18 cellular contexts compared by ENCODE assay signal in the genomic region with DNA sequence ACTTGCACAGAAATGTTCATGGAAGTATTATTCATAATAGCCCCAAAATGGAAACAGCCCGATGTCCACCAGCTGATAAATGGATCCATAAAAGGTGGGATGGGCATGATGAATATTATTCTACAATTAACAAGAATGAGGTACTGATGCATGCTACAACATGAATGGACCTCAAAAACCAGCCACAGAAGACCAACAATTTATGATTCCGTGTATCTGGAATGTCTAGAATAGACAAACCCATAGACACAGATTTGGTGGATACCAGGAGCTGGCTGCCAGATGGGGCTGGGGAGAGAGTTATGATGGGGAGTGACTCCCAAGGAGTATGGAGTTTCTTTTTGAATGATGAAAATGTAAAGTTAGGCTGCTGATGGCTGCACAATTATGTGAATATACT. TPM values are rescaled to one million over a fixed set of nuclear protein-coding genes. Genes with fewer than 3 reads are reported as not detected.
A peak's percentile ranks its signal among the peaks of the same experiment; 100 is the strongest.
DNase-seq lines count a peak whose midpoint lies in the region; ATAC-seq and TF ChIP-seq lines count a peak whose summit lies in the region.
"Had no signal": no experiment of that assay in that cellular context is flagged by ENCODE, and none has a peak within 500 bp of the region (broad histone marks: within the 10 kb centered on the region; RNA-seq: fewer than 3 reads in every experiment).

No MANE protein-coding gene starts in this region.

- H3K4me1 ChIP-seq in uterus (peaks cover 29 to 30% of the 10 kb centered on the region in 2 donors), right lobe of liver (peaks cover 0 to 65% (median 16%) of the 10 kb centered on the region in 4 donors)

- in situ Hi-C loops in astrocyte of the spinal cord (cut with HindIII; ENCODE audit: low sequenced_read_pairs) = no loop called here

- DNase-seq in Right ventricle myocardium superior (peak; percentile 15), left cardiac atrium (no peak), astrocyte of the spinal cord (ENCODE audit: low read depth, low spot score) (peak; percentile 32), kidney glomerular epithelial cell (lab: John Stamatoyannopoulos, UW) (peak; percentile 38), uterus (peak in 1 of 2 donors; percentile 10), C1 segment of cervical spinal cord (lab: John Stamatoyannopoulos, UW) (no peak), right lobe of liver (no peak)
- DNase-seq: KG1; NCI-H1417 treated with DMSO at 0.1 percent for 48 hours; NCI-H446 treated with DMSO at 0.1 percent for 48 hours; OCI-M1; stimulated activated naive CD8-positive, alpha-beta T cell treated with anti-CD3 and anti-CD28 coated beads, Interleukin-15, amount 100 ng/mL, for 72 hours; T-cell had no signal

- intact Hi-C loops in Right ventricle myocardium superior (cut with DNase I) (loop anchor here (10.0 kb wide), 1 partner anchor 340 kb away; a partner anchor contains a TSS), left cardiac atrium (cut with DNase I) (loop anchor here (5.0 to 10.0 kb wide), 2 partner anchors 100 to 203 kb away; a partner anchor contains a TSS), uterus (cut with DNase I; ENCODE audit: low total_unique reads) (loop anchor here (5.0 kb wide), 1 partner anchor 203 kb away; no protein-coding TSS in a partner anchor), right lobe of liver (cut with DNase I) (no loop called here)

- no peaks in the 10 kb centered on the region for H3K9me3 ChIP-seq in uterus
- no peaks in the 10 kb centered on the region for H3K9me3 ChIP-seq in right lobe of liver

- H3K27ac ChIP-seq in uterus (peak overlapping the region; percentile 95 to 99), right lobe of liver (peak overlapping the region in 1 of 3 donors; percentile 15)

- no peak for TF ChIP-seq POLR2A in uterus (IDR thresholded peaks at IDR 0.05)
- TF ChIP-seq POLR2A in right lobe of liver (IDR thresholded peaks at IDR 0.05) = no peak

- no peaks in the 10 kb centered on the region for H3K27me3 ChIP-seq in uterus
- H3K27me3 ChIP-seq in right lobe of liver = no peaks in the 10 kb centered on the region
- H3K27me3 ChIP-seq: dorsolateral prefrontal cortex had no signal

- H3K4me3 ChIP-seq in astrocyte of the spinal cord (ENCODE audit: low read depth, low read length) (no peak overlapping the region), uterus (no peak overlapping the region), right lobe of liver (no peak overlapping the region)
- H3K4me3 ChIP-seq: dorsolateral prefrontal cortex had no signal

- ATAC-seq in Right ventricle myocardium superior (ENCODE audit: poor library complexity) (no peak), left cardiac atrium (no peak), GM21576 (IDR thresholded peaks at IDR 0.05; ENCODE audit: unreplicated experiment) (no peak), right lobe of liver (no peak)
- ATAC-seq: activated CD4-positive, CD25-positive, alpha-beta regulatory T cell treated with anti-CD3 and anti-CD28 coated beads, Interleukin-2, amount 50 U/mL, for 24 hours; HCT116; naive thymus-derived CD8-positive, alpha-beta T cell; stimulated activated naive CD8-positive, alpha-beta T cell treated with anti-CD3 and anti-CD28 coated beads, Interleukin-15, amount 100 ng/mL, for 72 hours; T-cell had no signal

- WGBS in right lobe of liver (ENCODE audit: insufficient coverage, low coverage, low lambda C conversion rate, missing lambda C conversion rate) = 85% methylated on average over 2 of the region's 2 CpGs

- H3K36me3 ChIP-seq in uterus (no peaks in the 10 kb centered on the region), right lobe of liver (no peaks in the 10 kb centered on the region)

- no peak for TF ChIP-seq CTCF in astrocyte of the spinal cord (IDR thresholded peaks at IDR 0.05; ENCODE audit: low read depth, low read length)
- no peak for TF ChIP-seq CTCF in uterus (IDR thresholded peaks at IDR 0.05)
- TF ChIP-seq CTCF in right lobe of liver (IDR thresholded peaks at IDR 0.05) = no peak

RNA-seq across cellular contexts. Expression of a gene that starts 10.8 kb away (rescaled TPM):
- total RNA-seq in Right ventricle myocardium superior (8.3 TPM), left cardiac atrium (10 to 100 TPM; 15.1 to 20.7 TPM), uterus (10 to 100 TPM in 3 of 4 donors, 1 to 10 TPM in 1; 8.7 to 33.5 (median 25.6) TPM), right lobe of liver (10 to 100 TPM; 36.4 to 81.6 (median 43.7) TPM)

RNA-seq across cellular contexts. Expression of a gene that starts 27.5 kb away (rescaled TPM):
- total RNA-seq in Right ventricle myocardium superior (0.78 TPM), left cardiac atrium (1 to 10 TPM; 2.8 to 3.7 TPM), uterus (1 to 10 TPM in 1 of 4 donors, under 1 TPM in 1, not detected in 2; 0.35 to 3.1 TPM), right lobe of liver (1 to 10 TPM in 1 of 6 experiments, under 1 TPM in 5; 0.31 to 1.1 (median 0.87) TPM)

RNA-seq across cellular contexts. Expression of a gene that starts 36.7 kb away (rescaled TPM):
- 41.6 TPM for total RNA-seq in Right ventricle myocardium superior
- 10 to 100 TPM; 37.2 to 37.5 TPM for total RNA-seq in left cardiac atrium
- total RNA-seq in uterus = 10 to 100 TPM in 3 of 4 donors, 1 to 10 TPM in 1; 2.6 to 42.6 (median 16.1) TPM
- total RNA-seq in right lobe of liver = 10 to 100 TPM; 48.1 to 70.5 (median 60.9) TPM

RNA-seq across cellular contexts. Expression of a gene that starts 41.7 kb away (rescaled TPM):
- total RNA-seq in Right ventricle myocardium superior (69.1 TPM), left cardiac atrium (10 to 100 TPM; 51.3 to 55.3 TPM), uterus (10 to 100 TPM in 3 of 4 donors, 1 to 10 TPM in 1; 6.9 to 50.0 (median 35.1) TPM), right lobe of liver (10 to 100 TPM; 34.5 to 46.2 (median 35.2) TPM)

RNA-seq across cellular contexts. Expression of a gene that starts 52.3 kb away (rescaled TPM):
- 2.3 TPM for total RNA-seq in Right ventricle myocardium superior
- total RNA-seq in left cardiac atrium = 1 to 10 TPM; 2.2 to 3.4 TPM
- total RNA-seq in uterus = 10 to 100 TPM in 1 of 4 donors, 1 to 10 TPM in 3; 2.8 to 16.5 (median 5.0) TPM
- 1 to 10 TPM in 2 of 6 experiments, under 1 TPM in 4; 0.26 to 2.4 (median 0.76) TPM for total RNA-seq in right lobe of liver

Comparison
In these comparisons a context has a peak if more than half of its experiments do, and no peak if none do; other contexts are left out.
1. DNase-seq: peak in Right ventricle myocardium superior (single experiment), astrocyte of the spinal cord (single experiment) and kidney glomerular epithelial cell (single experiment); none in left cardiac atrium (single experiment), C1 segment of cervical spinal cord (0 of 14) and right lobe of liver (0 of 3).
2. intact Hi-C loops: an anchor here in Right ventricle myocardium superior (10.0 kb wide), left cardiac atrium (5.0 to 10.0 kb wide) and uterus (5.0 kb wide); none called in right lobe of liver.